Comparison of ENCODE assay signal across 9 cellular contexts in genomic region chr12:120118710-120119097, GRCh38. TPM values are rescaled to one million over a fixed set of nuclear protein-coding genes. Genes with fewer than 3 reads are reported as not detected.
DNase-seq lines count a peak whose midpoint lies in the region; ATAC-seq, FAIRE-seq and TF ChIP-seq lines count a peak whose summit lies in the region.
"Had no signal": no experiment of that assay in that cellular context is flagged by ENCODE, and none has a peak within 500 bp of the region (broad histone marks: within the 10 kb centered on the region; RNA-seq: fewer than 3 reads in every experiment).

No MANE protein-coding gene starts in this region.

- peaks cover 25 to 26% of the 10 kb centered on the region in 2 donors for H3K4me1 ChIP-seq in kidney (ENCODE audit: control insufficient read depth in 1 of 2, insufficient read depth in 1 of 2, low read depth in 1 of 2, low read length in 2 of 2)

- H3K9me3 Mint-ChIP-seq in stimulated activated naive CD8-positive, alpha-beta T cell treated with anti-CD3 and anti-CD28 coated beads, Interleukin-15, Interleukin-2, amounts not matched to agents 100 ng/mL and 50 ng/mL, for 24 hours, result no peaks in the 10 kb centered on the region
- H3K9me3 Mint-ChIP-seq in activated naive CD8-positive, alpha-beta T cell treated with anti-CD3 and anti-CD28 coated beads, Interleukin-2, amount 50 U/mL, for 24 hours, result no peaks in the 10 kb centered on the region

- H3K4me3 ChIP-seq in kidney (ENCODE audit: low read length in 2 of 2), result peak overlapping the region; percentile 89 to 91

- H3K27ac ChIP-seq in kidney (ENCODE audit: low read depth in 2 of 2, low read length in 2 of 2), result peak overlapping the region; percentile 29 to 45

- intact Hi-C loops in kidney (cut with DNase I), result no loop called here

- H3K27ac Mint-ChIP-seq in stimulated activated naive CD8-positive, alpha-beta T cell treated with anti-CD3 and anti-CD28 coated beads, Interleukin-15, Interleukin-2, amounts not matched to agents 100 ng/mL and 50 ng/mL, for 24 hours, result peak overlapping the region; percentile 59
- peak overlapping the region; percentile 60 for H3K27ac Mint-ChIP-seq in activated naive CD8-positive, alpha-beta T cell treated with anti-CD3 and anti-CD28 coated beads, Interleukin-2, amount 50 U/mL, for 24 hours

- no peaks in the 10 kb centered on the region for H3K9me3 ChIP-seq in kidney (ENCODE audit: control insufficient read depth in 1 of 2, low read length in 2 of 2)

- no peak for TF ChIP-seq CTCF in kidney (IDR thresholded peaks at IDR 0.05; ENCODE audit: borderline replicate concordance, extremely low read depth, insufficient read depth)

- DNase-seq in stimulated activated naive CD8-positive, alpha-beta T cell treated with anti-CD3 and anti-CD28 coated beads, Interleukin-15, Interleukin-2, amounts not matched to agents 100 U/mL and 50 U/mL, for 24 hours, result no peak
- no peak for DNase-seq in activated naive CD8-positive, alpha-beta T cell treated with anti-CD3 and anti-CD28 coated beads, Interleukin-2, amount 50 U/mL, for 24 hours
- DNase-seq in kidney (no peak), iPS-NIHi7 (ENCODE audit: extremely low spot score) (no peak)
- no peak for DNase-seq in NK-92 treated with Interleukin-12 subunit alpha and Interleukin-12 subunit beta, amount 100 ng/mL, for 24 hours (lab: John Stamatoyannopoulos, UW)
- DNase-seq: KG1 had no signal

- no peaks in the 10 kb centered on the region for H3K27me3 Mint-ChIP-seq in stimulated activated naive CD8-positive, alpha-beta T cell treated with anti-CD3 and anti-CD28 coated beads, Interleukin-15, Interleukin-2, amounts not matched to agents 100 ng/mL and 50 ng/mL, for 24 hours
- no peaks in the 10 kb centered on the region for H3K27me3 Mint-ChIP-seq in activated naive CD8-positive, alpha-beta T cell treated with anti-CD3 and anti-CD28 coated beads, Interleukin-2, amount 50 U/mL, for 24 hours

- peaks cover 20% of the 10 kb centered on the region for H3K36me3 Mint-ChIP-seq in stimulated activated naive CD8-positive, alpha-beta T cell treated with anti-CD3 and anti-CD28 coated beads, Interleukin-15, Interleukin-2, amounts not matched to agents 100 ng/mL and 50 ng/mL, for 24 hours (ENCODE audit: low read depth)
- H3K36me3 Mint-ChIP-seq in activated naive CD8-positive, alpha-beta T cell treated with anti-CD3 and anti-CD28 coated beads, Interleukin-2, amount 50 U/mL, for 24 hours (ENCODE audit: low read depth), result peaks cover 18% of the 10 kb centered on the region

- H3K36me3 ChIP-seq in kidney (ENCODE audit: control insufficient read depth in 1 of 2, insufficient read depth in 2 of 2, low read length in 2 of 2), result peaks cover 0 to 2% of the 10 kb centered on the region in 2 donors

- H3K4me3 Mint-ChIP-seq in stimulated activated naive CD8-positive, alpha-beta T cell treated with anti-CD3 and anti-CD28 coated beads, Interleukin-15, Interleukin-2, amounts not matched to agents 100 ng/mL and 50 ng/mL, for 24 hours, result peak overlapping the region; percentile 86
- peak overlapping the region; percentile 88 for H3K4me3 Mint-ChIP-seq in activated naive CD8-positive, alpha-beta T cell treated with anti-CD3 and anti-CD28 coated beads, Interleukin-2, amount 50 U/mL, for 24 hours

- no peak for FAIRE-seq in kidney (lab: Jason Lieb, UNC)

- no peak for ATAC-seq in stimulated activated naive CD8-positive, alpha-beta T cell treated with anti-CD3 and anti-CD28 coated beads, Interleukin-15, Interleukin-2, amounts not matched to agents 100 U/mL and 50 U/mL, for 24 hours
- no peak for ATAC-seq in activated naive CD8-positive, alpha-beta T cell treated with anti-CD3 and anti-CD28 coated beads, Interleukin-2, amount 50 U/mL, for 24 hours
- no peak for ATAC-seq in GM18873 (IDR thresholded peaks at IDR 0.05; ENCODE audit: low FRiP score, unreplicated experiment)
- ATAC-seq in GM19035 (IDR thresholded peaks at IDR 0.05; ENCODE audit: unreplicated experiment), result no peak

- H3K4me1 Mint-ChIP-seq in stimulated activated naive CD8-positive, alpha-beta T cell treated with anti-CD3 and anti-CD28 coated beads, Interleukin-15, Interleukin-2, amounts not matched to agents 100 ng/mL and 50 ng/mL, for 24 hours (ENCODE audit: low read depth), result peaks cover 77% of the 10 kb centered on the region
- H3K4me1 Mint-ChIP-seq in activated naive CD8-positive, alpha-beta T cell treated with anti-CD3 and anti-CD28 coated beads, Interleukin-2, amount 50 U/mL, for 24 hours, result peaks cover 76% of the 10 kb centered on the region

- H3K9ac ChIP-seq in kidney (ENCODE audit: low read length in 2 of 2), result peak overlapping the region in 1 of 2 donors; percentile 37

RNA-seq across cellular contexts. Expression of gene RAB35, which starts 2.2 kb away (rescaled TPM):
- total RNA-seq in kidney, result 56.1 TPM
- polyA plus RNA-seq in kidney (ENCODE audit: insufficient read depth, low read depth, low replicate concordance), result 23.2 TPM
